Comparison of ENCODE assay signal across 1 cellular context in genomic region chr1:227924838-227925574, GRCh38.
TF ChIP-seq lines count a peak whose summit lies in the region.

No MANE protein-coding gene starts in this region.

TF ChIP-seq in GM12878, 131 proteins besides CTCF, POLR2A, EP300 and RAD21:
- TF ChIP-seq CREM (IDR thresholded peaks at IDR 0.05; ENCODE audit: low read depth): no peak
- TF ChIP-seq FOXK2 (IDR thresholded peaks at IDR 0.05): no peak
- no peak for TF ChIP-seq E4F1 (IDR thresholded peaks at IDR 0.05; ENCODE audit: borderline replicate concordance, partially characterized antibody)
- TF ChIP-seq JUND (IDR thresholded peaks at IDR 0.05; ENCODE audit: low read depth, low read length): no peak
- no peak for TF ChIP-seq IRF4 (IDR thresholded peaks at IDR 0.05; ENCODE audit: low read depth, low read length)
- TF ChIP-seq NR2F1 (conservative IDR thresholded peaks at IDR 0.05): no peak
